Comparison of ENCODE assay signal across 8 cellular contexts in the genomic region with DNA sequence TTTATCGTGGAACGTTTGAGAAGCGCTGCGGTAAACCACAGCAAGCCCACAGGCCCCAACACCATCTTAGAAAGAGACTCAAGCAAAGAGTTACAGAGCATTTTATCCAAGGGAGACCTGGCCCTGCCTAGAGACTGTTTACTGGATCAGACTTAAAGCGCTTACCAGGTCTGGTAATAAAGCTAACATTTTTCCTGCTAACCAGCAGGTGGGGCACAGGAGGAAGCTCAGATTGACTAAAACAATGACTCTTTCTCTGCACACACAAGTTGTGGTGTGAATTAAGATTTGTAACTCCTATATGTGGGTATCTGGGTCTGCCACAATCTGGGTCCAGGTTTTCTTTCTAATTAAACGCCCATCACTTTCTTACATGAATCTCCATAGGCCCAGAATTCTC.
DNase-seq lines count a peak whose midpoint lies in the region; ATAC-seq and TF ChIP-seq lines count a peak whose summit lies in the region.
"Had no signal": no experiment of that assay in that cellular context is flagged by ENCODE, and none has a peak within 500 bp of the region (broad histone marks: within the 10 kb centered on the region; RNA-seq: fewer than 3 reads in every experiment).

No MANE protein-coding gene starts in this region.

- H3K9me2 ChIP-seq in neural cell (ENCODE audit: insufficient read depth, low read length) = no peaks in the 10 kb centered on the region

- H3K9me3 ChIP-seq in neural cell (ENCODE audit: low read length) = no peaks in the 10 kb centered on the region

- no peaks in the 10 kb centered on the region for H3K36me3 ChIP-seq in neural cell (ENCODE audit: insufficient read depth, low read length)

- in situ Hi-C loops in astrocyte of the spinal cord (cut with HindIII; ENCODE audit: low sequenced_read_pairs) = no loop called here

- no peak for ATAC-seq in HG03460 (IDR thresholded peaks at IDR 0.05; ENCODE audit: unreplicated experiment)

- H3K4me2 ChIP-seq in neural cell (ENCODE audit: low read length) = no peak overlapping the region

- no peak overlapping the region for H2AFZ ChIP-seq in neural cell (ENCODE audit: low read depth, low read length)

- H3K27ac ChIP-seq in neural cell (ENCODE audit: low read length) = no peak overlapping the region

- TF ChIP-seq RAD21 in neural cell (conservative IDR thresholded peaks at IDR 0.05) = peak; percentile 27

- no peaks in the 10 kb centered on the region for H3K79me2 ChIP-seq in neural cell (replicated peaks; ENCODE audit: insufficient read depth, low read length)

- H4K20me1 ChIP-seq in neural cell (ENCODE audit: insufficient read depth) = no peaks in the 10 kb centered on the region

- TF ChIP-seq CTCF in GM12864 (IDR thresholded peaks at IDR 0.05; ENCODE audit: low read depth, low read length, missing control alignments) = peak; percentile 50
- TF ChIP-seq CTCF in astrocyte of the spinal cord (IDR thresholded peaks at IDR 0.05; ENCODE audit: low read depth, low read length) = peak; percentile 71
- peak; percentile 52 for TF ChIP-seq CTCF in neural cell (IDR thresholded peaks at IDR 0.05; ENCODE audit: poor library complexity, severe bottlenecking)

- H3K9ac ChIP-seq in neural cell (ENCODE audit: low read length) = no peak overlapping the region

- H3K4me3 ChIP-seq in GM12864 (ENCODE audit: low read depth, low read length) (no peak overlapping the region), astrocyte of the spinal cord (ENCODE audit: low read depth, low read length) (no peak overlapping the region), neural cell (ENCODE audit: low read length) (no peak overlapping the region)

- TF ChIP-seq EP300 in neural cell (conservative IDR thresholded peaks at IDR 0.05; ENCODE audit: poor library complexity, severe bottlenecking) = no peak

- no peak for DNase-seq in GM12864 (ENCODE audit: low read depth)
- DNase-seq in NAMALWA (ENCODE audit: low spot score) = peak; percentile 50
- peak; percentile 41 for DNase-seq in astrocyte of the spinal cord (ENCODE audit: low read depth, low spot score)
- DNase-seq in activated CD4-positive, CD25-positive, alpha-beta regulatory T cell treated with anti-CD3 and anti-CD28 coated beads, Interleukin-2, amount 50 U/mL, for 72 hours = no peak
- DNase-seq in activated T-cell treated with anti-CD3 and anti-CD28 coated beads for 4 hours = no peak
- DNase-seq: SHP77 treated with DMSO at 0.1 percent for 48 hours had no signal

- peaks cover 4% of the 10 kb centered on the region for H3K27me3 ChIP-seq in neural cell (ENCODE audit: insufficient read depth, low read depth, low read length)

- H3F3A ChIP-seq in neural cell (ENCODE audit: insufficient read depth, low read length, poor library complexity, severe bottlenecking) = no peaks in the 10 kb centered on the region

TF ChIP-seq in neural cell, 6 proteins besides CTCF, POLR2A, EP300 and RAD21:
- TF ChIP-seq EZH2 (IDR thresholded peaks at IDR 0.05; ENCODE audit: borderline replicate concordance, insufficient read depth, low read length, poor library complexity, severe bottlenecking) (no peak), SMC3 (conservative IDR thresholded peaks at IDR 0.05; ENCODE audit: poor library complexity) (peak; percentile 58)

Comparison
In these comparisons a context has a peak if more than half of its experiments do, and no peak if none do; other contexts are left out.
1. DNase-seq: peak in NAMALWA (single experiment) and astrocyte of the spinal cord (single experiment); none in GM12864 (single experiment), activated CD4-positive, CD25-positive, alpha-beta regulatory T cell treated with anti-CD3 and anti-CD28 coated beads, Interleukin-2, amount 50 U/mL, for 72 hours (single experiment) and activated T-cell treated with anti-CD3 and anti-CD28 coated beads for 4 hours (single experiment).
2. Peak in every context shown above with its lines, with median percentiles within 50 percentile points of each other: CTCF ChIP-seq.